Comparison of ENCODE assay signal across 2 cellular contexts in the genomic region with DNA sequence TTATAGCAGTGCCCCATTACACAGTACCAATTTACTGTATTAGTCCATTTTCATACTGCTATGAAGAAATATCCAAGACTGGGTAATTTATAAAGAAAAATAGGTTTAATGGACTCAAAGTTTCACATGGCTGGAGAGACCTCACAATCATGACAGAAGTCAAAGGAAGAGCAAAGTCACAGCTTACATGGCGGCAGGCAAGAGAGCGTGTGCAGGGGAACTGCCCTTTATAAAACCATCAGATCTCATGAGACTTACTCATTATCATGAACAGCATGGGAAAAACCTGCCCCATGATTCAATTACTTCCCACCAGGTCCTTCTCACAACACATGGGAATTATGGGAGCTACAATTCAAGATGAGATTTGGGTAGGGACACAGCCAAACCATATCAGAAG.
A peak's percentile ranks its signal among the peaks of the same experiment; 100 is the strongest.
TF ChIP-seq lines count a peak whose summit lies in the region.

No MANE protein-coding gene starts in this region.

TF ChIP-seq in GM12878, 131 proteins besides CTCF, POLR2A, EP300 and RAD21:
- TF ChIP-seq, protein P1, sequence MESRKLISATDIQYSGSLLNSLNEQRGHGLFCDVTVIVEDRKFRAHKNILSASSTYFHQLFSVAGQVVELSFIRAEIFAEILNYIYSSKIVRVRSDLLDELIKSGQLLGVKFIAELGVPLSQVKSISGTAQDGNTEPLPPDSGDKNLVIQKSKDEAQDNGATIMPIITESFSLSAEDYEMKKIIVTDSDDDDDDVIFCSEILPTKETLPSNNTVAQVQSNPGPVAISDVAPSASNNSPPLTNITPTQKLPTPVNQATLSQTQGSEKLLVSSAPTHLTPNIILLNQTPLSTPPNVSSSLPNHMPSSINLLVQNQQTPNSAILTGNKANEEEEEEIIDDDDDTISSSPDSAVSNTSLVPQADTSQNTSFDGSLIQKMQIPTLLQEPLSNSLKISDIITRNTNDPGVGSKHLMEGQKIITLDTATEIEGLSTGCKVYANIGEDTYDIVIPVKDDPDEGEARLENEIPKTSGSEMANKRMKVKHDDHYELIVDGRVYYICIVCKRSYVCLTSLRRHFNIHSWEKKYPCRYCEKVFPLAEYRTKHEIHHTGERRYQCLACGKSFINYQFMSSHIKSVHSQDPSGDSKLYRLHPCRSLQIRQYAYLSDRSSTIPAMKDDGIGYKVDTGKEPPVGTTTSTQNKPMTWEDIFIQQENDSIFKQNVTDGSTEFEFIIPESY (IDR thresholded peaks at IDR 0.05) = peak; percentile 84

TF ChIP-seq in HepG2, 621 proteins besides CTCF, POLR2A, EP300 and RAD21:
- TF ChIP-seq, protein P1 (CRISPR knock-in tag; IDR thresholded peaks at IDR 0.05) = peak; percentile 10; the same call in 1 of the 2 replicates
- TF ChIP-seq ZNF430 (CRISPR knock-in tag; IDR thresholded peaks at IDR 0.05) = peak; percentile 63; the same call in 1 of the 2 replicates
- TF ChIP-seq, protein P2, sequence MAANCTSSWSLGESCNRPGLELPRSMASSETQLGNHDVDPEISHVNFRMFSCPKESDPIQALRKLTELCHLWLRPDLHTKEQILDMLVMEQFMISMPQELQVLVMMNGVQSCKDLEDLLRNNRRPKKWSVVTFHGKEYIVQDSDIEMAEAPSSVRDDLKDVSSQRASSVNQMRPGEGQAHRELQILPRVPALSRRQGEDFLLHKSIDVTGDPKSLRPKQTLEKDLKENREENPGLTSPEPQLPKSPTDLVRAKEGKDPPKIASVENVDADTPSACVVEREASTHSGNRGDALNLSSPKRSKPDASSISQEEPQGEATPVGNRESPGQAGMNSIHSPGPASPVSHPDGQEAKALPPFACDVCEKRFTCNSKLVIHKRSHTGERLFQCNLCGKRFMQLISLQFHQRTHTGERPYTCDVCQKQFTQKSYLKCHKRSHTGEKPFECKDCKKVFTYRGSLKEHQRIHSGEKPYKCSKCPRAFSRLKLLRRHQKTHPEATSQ (CRISPR knock-in tag; IDR thresholded peaks at IDR 0.05; ENCODE audit: borderline replicate concordance) = peak; percentile 87; the same call in 1 of the 2 replicates
